13 cellular contexts compared by ENCODE assay signal in genomic region chr7:2112261-2113203, GRCh38.
DNase-seq lines count a peak whose midpoint lies in the region; ATAC-seq and TF ChIP-seq lines count a peak whose summit lies in the region.
"Had no signal": no experiment of that assay in that cellular context is flagged by ENCODE, and none has a peak within 500 bp of the region (broad histone marks: within the 10 kb centered on the region; RNA-seq: fewer than 3 reads in every experiment).

No MANE protein-coding gene starts in this region.

- no peaks in the 10 kb centered on the region for H3K27me3 ChIP-seq in foreskin keratinocyte

- no peak overlapping the region for H3K4me3 ChIP-seq in OCI-LY7 (ENCODE audit: low read depth, low read length, poor library complexity, severe bottlenecking)

- H3K9me2 ChIP-seq in OCI-LY7 (ENCODE audit: insufficient read depth, low read length): no peaks in the 10 kb centered on the region

- H3K4me1 Mint-ChIP-seq in activated CD8-positive, alpha-beta memory T cell treated with anti-CD3 and anti-CD28 coated beads, Interleukin-2, amount 10 ng/mL, durations not matched to agents 7 days and 5 days: peaks cover 36% of the 10 kb centered on the region
- H3K4me1 Mint-ChIP-seq in immature natural killer cell: peaks cover 31 to 38% of the 10 kb centered on the region in 2 donors
- H3K4me1 Mint-ChIP-seq in stimulated activated memory B cell treated with anti-CD40 and anti-IgM and Interleukin-4, amounts not matched to agents 10 μg/mL and 1 μg/mL and 100 μg/mL, for 72 hours: peaks cover 68% of the 10 kb centered on the region

- intact Hi-C loops in OCI-LY7 (cut with micrococcal nuclease; ENCODE audit: unreplicated experiment): no loop called here

- CTCF ChIA-PET in activated CD8-positive, alpha-beta memory T cell treated with anti-CD3 and anti-CD28 coated beads, Interleukin-2, amount 10 ng/mL, durations not matched to agents 7 days and 5 days (lab: Charles Lee): interaction anchor here (0.6 to 1.1 kb wide), 2 partner anchors 75 to 173 kb away, joined by 3 read pairs; no protein-coding TSS in a partner anchor
- CTCF ChIA-PET in OCI-LY7 (lab: Charles Lee; ENCODE audit: unreplicated experiment): no interaction called here

- no peaks in the 10 kb centered on the region for H3K9me3 Mint-ChIP-seq in activated CD8-positive, alpha-beta memory T cell treated with anti-CD3 and anti-CD28 coated beads, Interleukin-2, amount 10 ng/mL, durations not matched to agents 7 days and 5 days (ENCODE audit: low read depth)
- H3K9me3 Mint-ChIP-seq in immature natural killer cell: no peaks in the 10 kb centered on the region
- peaks cover 2% of the 10 kb centered on the region for H3K9me3 Mint-ChIP-seq in stimulated activated memory B cell treated with anti-CD40 and anti-IgM and Interleukin-4, amounts not matched to agents 10 μg/mL and 1 μg/mL and 100 μg/mL, for 72 hours

- peak overlapping the region; percentile 58 for H3K4me3 Mint-ChIP-seq in activated CD8-positive, alpha-beta memory T cell treated with anti-CD3 and anti-CD28 coated beads, Interleukin-2, amount 10 ng/mL, durations not matched to agents 7 days and 5 days
- H3K4me3 Mint-ChIP-seq in immature natural killer cell: peak overlapping the region; percentile 51 to 80 (median 71)
- H3K4me3 Mint-ChIP-seq in stimulated activated memory B cell treated with anti-CD40 and anti-IgM and Interleukin-4, amounts not matched to agents 10 μg/mL and 1 μg/mL and 100 μg/mL, for 72 hours: peak overlapping the region; percentile 61

- no peaks in the 10 kb centered on the region for H3K36me3 ChIP-seq in OCI-LY7 (ENCODE audit: insufficient read depth, low read length)
- H3K36me3 ChIP-seq: neutrophil had no signal

- H4K20me1 ChIP-seq in OCI-LY7 (ENCODE audit: insufficient read depth, low read length): no peaks in the 10 kb centered on the region

- no peak overlapping the region for H2AFZ ChIP-seq in OCI-LY7 (ENCODE audit: low read length)

- H3K9me3 ChIP-seq in OCI-LY7 (ENCODE audit: low read length): no peaks in the 10 kb centered on the region
- H3K9me3 ChIP-seq: neutrophil had no signal

- H3K4me1 ChIP-seq in OCI-LY7 (ENCODE audit: insufficient read depth, low read length, poor library complexity, severe bottlenecking) (peaks cover 36% of the 10 kb centered on the region), foreskin keratinocyte (peaks cover 9% of the 10 kb centered on the region)

- peaks cover 7% of the 10 kb centered on the region for H3K36me3 Mint-ChIP-seq in activated CD8-positive, alpha-beta memory T cell treated with anti-CD3 and anti-CD28 coated beads, Interleukin-2, amount 10 ng/mL, durations not matched to agents 7 days and 5 days
- H3K36me3 Mint-ChIP-seq in immature natural killer cell: peaks cover 12 to 23% (median 15%) of the 10 kb centered on the region in 3 donors
- H3K36me3 Mint-ChIP-seq in stimulated activated memory B cell treated with anti-CD40 and anti-IgM and Interleukin-4, amounts not matched to agents 10 μg/mL and 1 μg/mL and 100 μg/mL, for 72 hours: peaks cover 54% of the 10 kb centered on the region

- H3K79me2 ChIP-seq in OCI-LY7 (ENCODE audit: insufficient read depth, low read depth, low read length): no peaks in the 10 kb centered on the region

- DNase-seq in activated CD8-positive, alpha-beta memory T cell treated with anti-CD3 and anti-CD28 coated beads, Interleukin-2, amount 10 ng/mL, durations not matched to agents 7 days and 5 days: peak; percentile 52
- DNase-seq in activated CD8-positive, alpha-beta memory T cell treated with anti-CD3 and anti-CD28 coated beads, Interleukin-2, amount 50 U/mL, for 48 hours: no peak
- DNase-seq in activated T-cell treated with anti-CD3 and anti-CD28 coated beads, Interleukin-2, amount 50 U/mL, for 48 hours: peak; percentile 47
- DNase-seq in immature natural killer cell (peak in 2 of 3 donors; percentile 14 to 19), NCI-H2227 (lab: John Stamatoyannopoulos, UW; ENCODE audit: unreplicated experiment) (no peak), OCI-LY7 (ENCODE audit: low spot score) (no peak), foreskin keratinocyte (no peak)
- DNase-seq: left ventricle myocardium superior, SIG-M5 had no signal

- BruUV-seq in OCI-LY7 (replicated peaks; lab: Mats Ljungman, UMichigan): no TSS peak

- POLR2A ChIA-PET in OCI-LY7 (lab: Charles Lee): no interaction called here

- peak; percentile 58 for ATAC-seq in activated CD8-positive, alpha-beta memory T cell treated with anti-CD3 and anti-CD28 coated beads, Interleukin-2, amount 10 ng/mL, durations not matched to agents 7 days and 5 days
- ATAC-seq in stimulated activated memory B cell treated with anti-CD40 and anti-IgM and Interleukin-4, amounts not matched to agents 10 μg/mL and 1 μg/mL and 100 μg/mL, for 72 hours: no peak
- ATAC-seq in foreskin keratinocyte: no peak
- ATAC-seq: left ventricle myocardium superior had no signal

- peak overlapping the region; percentile 47 for H3K27ac Mint-ChIP-seq in activated CD8-positive, alpha-beta memory T cell treated with anti-CD3 and anti-CD28 coated beads, Interleukin-2, amount 10 ng/mL, durations not matched to agents 7 days and 5 days
- peak overlapping the region in 4 of 6 donors; percentile 36 to 79 (median 58) for H3K27ac Mint-ChIP-seq in immature natural killer cell
- peak overlapping the region; percentile 81 for H3K27ac Mint-ChIP-seq in stimulated activated memory B cell treated with anti-CD40 and anti-IgM and Interleukin-4, amounts not matched to agents 10 μg/mL and 1 μg/mL and 100 μg/mL, for 72 hours

- H3K27ac ChIP-seq in OCI-LY7 (ENCODE audit: low read depth, low read length, poor library complexity, severe bottlenecking) (no peak overlapping the region), foreskin keratinocyte (no peak overlapping the region)
- H3K27ac ChIP-seq: epithelial cell of prostate, neutrophil, VCaP had no signal

- no peak overlapping the region for H3K4me2 ChIP-seq in OCI-LY7 (ENCODE audit: low read length)

- peaks cover 7% of the 10 kb centered on the region for H3K27me3 Mint-ChIP-seq in activated CD8-positive, alpha-beta memory T cell treated with anti-CD3 and anti-CD28 coated beads, Interleukin-2, amount 10 ng/mL, durations not matched to agents 7 days and 5 days
- peaks cover 2 to 11% (median 6%) of the 10 kb centered on the region in 3 donors for H3K27me3 Mint-ChIP-seq in immature natural killer cell (ENCODE audit: low read depth in 3 of 3)
- no peaks in the 10 kb centered on the region for H3K27me3 Mint-ChIP-seq in stimulated activated memory B cell treated with anti-CD40 and anti-IgM and Interleukin-4, amounts not matched to agents 10 μg/mL and 1 μg/mL and 100 μg/mL, for 72 hours

- no peak for TF ChIP-seq CTCF in OCI-LY7 (conservative IDR thresholded peaks at IDR 0.05; ENCODE audit: low read length)
- TF ChIP-seq CTCF in foreskin keratinocyte (conservative IDR thresholded peaks at IDR 0.05): no peak

Comparison
In these comparisons a context has a peak if more than half of its experiments do, and no peak if none do; other contexts are left out.
1. DNase-seq: peak in activated CD8-positive, alpha-beta memory T cell treated with anti-CD3 and anti-CD28 coated beads, Interleukin-2, amount 10 ng/mL, durations not matched to agents 7 days and 5 days (single experiment), activated T-cell treated with anti-CD3 and anti-CD28 coated beads, Interleukin-2, amount 50 U/mL, for 48 hours (2 of 2) and immature natural killer cell (2 of 3); none in activated CD8-positive, alpha-beta memory T cell treated with anti-CD3 and anti-CD28 coated beads, Interleukin-2, amount 50 U/mL, for 48 hours (single experiment), NCI-H2227 (single experiment), OCI-LY7 (single experiment) and foreskin keratinocyte (0 of 2).
2. Peak in every context shown above with its lines, with median percentiles within 50 percentile points of each other: H3K27ac Mint-ChIP-seq and H3K4me3 Mint-ChIP-seq.